ENCODE assay signal across 8 cellular contexts in the genomic region with DNA sequence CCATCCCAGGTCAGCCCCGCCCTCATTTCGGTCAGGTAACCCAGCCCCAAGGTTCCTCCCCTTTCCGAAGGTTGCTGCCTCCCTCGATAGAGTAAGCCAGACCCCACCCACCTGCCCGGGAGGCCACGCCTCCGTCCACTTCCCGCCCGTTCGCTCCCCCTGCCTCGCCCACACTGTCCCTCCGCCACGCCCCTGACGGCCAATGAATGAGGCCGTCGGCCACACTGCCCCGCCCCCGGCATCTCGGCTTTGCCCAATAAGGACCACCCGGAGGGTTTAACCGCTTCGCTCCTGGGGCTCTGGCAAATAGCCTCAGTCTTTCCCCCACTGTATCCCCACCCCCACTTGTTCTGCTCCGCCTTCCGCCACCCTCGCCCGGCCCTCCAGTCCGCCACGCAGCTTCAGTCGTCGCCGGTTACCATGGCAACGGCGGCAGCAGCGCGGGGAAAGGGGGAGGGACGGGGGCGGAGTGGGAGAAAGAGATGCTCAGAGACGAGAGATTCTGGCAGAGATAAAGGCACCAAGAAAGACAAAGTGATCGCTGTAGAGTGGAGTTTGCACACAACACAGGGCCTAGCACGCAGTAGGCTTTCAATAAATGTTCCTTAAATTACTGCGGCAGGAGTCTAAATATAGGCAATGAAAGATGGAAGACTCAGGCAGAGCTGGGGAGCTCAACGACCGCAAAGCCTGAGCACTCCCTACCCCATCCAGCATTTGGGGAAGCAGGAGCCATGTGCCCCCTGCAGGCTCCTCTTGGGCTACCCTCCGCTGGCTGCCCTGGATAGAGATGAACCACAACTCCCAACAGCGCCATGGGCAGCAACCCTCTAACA. TPM values are rescaled to one million over a fixed set of nuclear protein-coding genes. Genes with fewer than 3 reads are reported as not detected.
DNase-seq lines count a peak whose midpoint lies in the region; ATAC-seq, FAIRE-seq and TF ChIP-seq lines count a peak whose summit lies in the region.

No MANE protein-coding gene starts in this region.

- H3K9ac ChIP-seq in kidney (ENCODE audit: low read length in 2 of 2): peak overlapping the region in 1 of 2 donors; percentile 49

- intact Hi-C loops in kidney (cut with DNase I): no loop called here

- no peaks in the 10 kb centered on the region for H3K36me3 ChIP-seq in kidney (ENCODE audit: control insufficient read depth in 1 of 2, insufficient read depth in 2 of 2, low read length in 2 of 2)

- ATAC-seq in GM19043 (IDR thresholded peaks at IDR 0.05; ENCODE audit: low read depth, unreplicated experiment): peak; percentile 63
- ATAC-seq in HG03378 (IDR thresholded peaks at IDR 0.05; ENCODE audit: unreplicated experiment): peak; percentile 49
- ATAC-seq in activated CD4-positive, CD25-positive, alpha-beta regulatory T cell treated with anti-CD3 and anti-CD28 coated beads, Interleukin-2, amount 50 U/mL, for 24 hours: peak; percentile 78 to 81

- TF ChIP-seq CTCF in AG10803 (conservative IDR thresholded peaks at IDR 0.05; ENCODE audit: low read length): peak; percentile 69
- TF ChIP-seq CTCF in kidney (IDR thresholded peaks at IDR 0.05; ENCODE audit: borderline replicate concordance, extremely low read depth, insufficient read depth): peak; percentile 31

- DNase-seq in AG10803 (ENCODE audit: low read depth) (peak; percentile 95), NCI-H446 treated with DMSO at 0.1 percent for 48 hours (lab: John Stamatoyannopoulos, UW) (peak; percentile 94), cerebellar cortex (ENCODE audit: low spot score) (peak; percentile 99), kidney (peak; percentile 100)
- peak; percentile 99 for DNase-seq in stimulated activated CD4-positive, alpha-beta T cell treated with anti-CD3 and anti-CD28 coated beads, Interleukin-15, amount 100 ng/mL, for 1 hour (ENCODE audit: low read depth in 1 of 2, low spot score in 1 of 2)

- peaks cover 25 to 27% of the 10 kb centered on the region in 2 donors for H3K4me1 ChIP-seq in kidney (ENCODE audit: control insufficient read depth in 1 of 2, insufficient read depth in 1 of 2, low read depth in 1 of 2, low read length in 2 of 2)

- H3K9me3 ChIP-seq in kidney (ENCODE audit: control insufficient read depth in 1 of 2, low read length in 2 of 2): no peaks in the 10 kb centered on the region

- peak overlapping the region; percentile 81 to 84 for H3K27ac ChIP-seq in kidney (ENCODE audit: low read depth in 2 of 2, low read length in 2 of 2)

- FAIRE-seq in kidney (lab: Jason Lieb, UNC): peak; percentile 52

- H3K4me3 ChIP-seq in AG10803 (ENCODE audit: low read length) (peak overlapping the region; percentile 68), kidney (ENCODE audit: low read length in 2 of 2) (peak overlapping the region; percentile 50 to 57)

RNA-seq across cellular contexts. Expression of a gene that starts 5.1 kb away (rescaled TPM):
- total RNA-seq in kidney: 18.9 TPM
- 6.6 TPM for polyA plus RNA-seq in kidney (ENCODE audit: insufficient read depth, low read depth, low replicate concordance)

RNA-seq across cellular contexts. Expression of a gene that starts 5.2 kb away (rescaled TPM):
- 689 TPM for total RNA-seq in kidney
- 1,202 TPM for polyA plus RNA-seq in kidney (ENCODE audit: insufficient read depth, low read depth, low replicate concordance)

RNA-seq across cellular contexts. Expression of a gene that starts 19.8 kb away (rescaled TPM):
- total RNA-seq in kidney: 35.8 TPM
- polyA plus RNA-seq in kidney (ENCODE audit: insufficient read depth, low read depth, low replicate concordance): 18.0 TPM

RNA-seq across cellular contexts. Expression of a gene that starts 24.7 kb away (rescaled TPM):
- total RNA-seq in kidney: 28.1 TPM
- polyA plus RNA-seq in kidney (ENCODE audit: insufficient read depth, low read depth, low replicate concordance): 48.5 TPM

RNA-seq across cellular contexts. Expression of a gene that starts 27.7 kb away (rescaled TPM):
- 477 TPM for total RNA-seq in kidney
- 1,483 TPM for polyA plus RNA-seq in kidney (ENCODE audit: insufficient read depth, low read depth, low replicate concordance)

Comparison
In these comparisons a context has a peak if more than half of its experiments do, and no peak if none do; other contexts are left out.
1. Peak in every context shown above with its lines: DNase-seq, ATAC-seq, H3K4me3 ChIP-seq and H3K27ac ChIP-seq.